ENCODE assay signal across 8 cellular contexts in the genomic region with DNA sequence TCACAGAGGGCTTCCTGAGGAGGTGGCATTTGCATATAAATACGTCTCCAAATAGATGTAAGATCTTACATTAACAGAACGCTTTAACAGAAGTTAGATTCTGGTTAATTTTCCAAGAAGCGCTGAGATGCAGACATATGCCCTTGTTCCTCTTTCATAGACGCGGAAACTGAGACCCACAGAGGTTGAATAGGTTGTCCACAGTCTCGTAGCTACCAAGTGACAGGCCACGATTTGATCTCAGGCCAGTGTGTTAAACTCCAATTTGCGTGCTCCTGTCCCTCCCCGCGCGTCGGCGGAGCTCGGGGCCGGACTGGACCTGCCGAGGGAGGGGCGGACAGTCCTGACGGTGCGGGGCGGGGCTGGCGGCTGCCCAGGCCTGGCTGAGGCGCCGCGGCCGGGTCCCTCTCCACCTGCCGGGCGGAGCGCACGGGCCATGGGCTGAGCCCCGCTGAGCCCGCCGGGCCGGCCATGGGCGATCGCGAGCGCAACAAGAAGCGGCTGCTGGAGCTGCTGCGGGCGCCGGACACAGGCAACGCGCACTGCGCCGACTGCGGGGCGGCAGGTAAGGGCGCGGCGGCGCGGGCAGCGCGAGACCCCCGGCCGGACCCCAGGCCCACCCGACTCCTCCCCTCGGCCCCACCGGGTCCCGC. TPM values are rescaled to one million over a fixed set of nuclear protein-coding genes. Genes with fewer than 3 reads are reported as not detected.
DNase-seq lines count a peak whose midpoint lies in the region; ATAC-seq and TF ChIP-seq lines count a peak whose summit lies in the region.

A gene with protein sequence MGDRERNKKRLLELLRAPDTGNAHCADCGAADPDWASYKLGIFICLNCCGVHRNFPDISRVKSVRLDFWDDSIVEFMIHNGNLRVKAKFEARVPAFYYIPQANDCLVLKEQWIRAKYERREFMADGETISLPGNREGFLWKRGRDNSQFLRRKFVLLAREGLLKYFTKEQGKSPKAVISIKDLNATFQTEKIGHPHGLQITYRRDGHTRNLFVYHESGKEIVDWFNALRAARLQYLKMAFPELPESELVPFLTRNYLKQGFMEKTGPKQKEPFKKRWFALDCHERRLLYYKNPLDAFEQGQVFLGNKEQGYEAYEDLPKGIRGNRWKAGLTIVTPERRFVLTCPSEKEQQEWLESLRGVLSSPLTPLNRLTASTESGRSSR (plus strand): TSS at position 402 of the 653 bp plus-strand sequence. CDS start 70 bp downstream, at position 472.

- H3K4me1 ChIP-seq in IMR-90 (ENCODE audit: control insufficient read depth, insufficient read depth, low read length): peaks cover 5% of the 10 kb centered on the region

- TF ChIP-seq POLR2A in IMR-90 (IDR thresholded peaks at IDR 0.05; ENCODE audit: low read depth, low read length): no peak

- dilution Hi-C loops in IMR-90 (cut with HindIII; ENCODE audit: low sequenced_read_pairs, unreplicated experiment): no loop called here

- WGBS in IMR-90 (ENCODE audit: extremely low coverage in 2 of 2, insufficient read length in 1 of 2), 2 experiments: 19% methylated on average over 17 of the region's 60 CpGs; no CpG with 5 or more reads in 1 of the 2 experiments

- CTCF ChIA-PET in IMR-90 (lab: Yijun Ruan, JAX): no interaction called here

- H2BK20ac ChIP-seq in IMR-90 (ENCODE audit: low read depth, low read length): peak within 1 kb of the TSS; percentile 85; the same call in 1 of the 2 replicates

- H3K4me3 ChIP-seq in IMR-90 (ENCODE audit: insufficient read depth, low read depth, low read length): peak within 1 kb of the TSS; percentile 1; the same call in 1 of the 2 replicates

- no peaks in the 10 kb centered on the region for H3K9me3 ChIP-seq in IMR-90 (ENCODE audit: control insufficient read depth, insufficient read depth, low read length)

- in situ Hi-C loops in IMR-90 (cut with MboI; ENCODE audit: low sequenced_read_pairs): no loop called here

- ATAC-seq in IMR-90 (ENCODE audit: low read depth) (peak; percentile 58), GM21390 (IDR thresholded peaks at IDR 0.05; ENCODE audit: unreplicated experiment) (no peak), GM21529 (IDR thresholded peaks at IDR 0.05; ENCODE audit: unreplicated experiment) (no peak)

- no peak within 1 kb of the TSS for H3K9ac ChIP-seq in IMR-90 (ENCODE audit: low read depth, low read length)

- H2BK5ac ChIP-seq in IMR-90 (ENCODE audit: low read depth, low read length, poor library complexity, severe bottlenecking): peak within 1 kb of the TSS; percentile 83

- no peaks in the 10 kb centered on the region for H3K9me3 Mint-ChIP-seq in activated T-helper 1 cell treated with anti-CD3 and anti-CD28 coated beads, Interleukin-12 subunit alpha, Interleukin-12 subunit beta, Interleukin-2, Interleukin-4 antibody, amounts not matched to agents 30 ng/mL and 10 ng/mL and 1 ng/mL, durations not matched to agents 14 hours and 24 hours and 36 hours
- H3K9me3 Mint-ChIP-seq in osteocyte (ENCODE audit: unreplicated experiment): no peaks in the 10 kb centered on the region

- peaks cover 6% of the 10 kb centered on the region for H3K9me1 ChIP-seq in IMR-90 (ENCODE audit: insufficient read depth, low read length)

- peaks cover 2% of the 10 kb centered on the region for H3K36me3 Mint-ChIP-seq in activated T-helper 1 cell treated with anti-CD3 and anti-CD28 coated beads, Interleukin-12 subunit alpha, Interleukin-12 subunit beta, Interleukin-2, Interleukin-4 antibody, amounts not matched to agents 30 ng/mL and 10 ng/mL and 1 ng/mL, durations not matched to agents 14 hours and 24 hours and 36 hours (ENCODE audit: low read depth)
- peaks cover 1% of the 10 kb centered on the region for H3K36me3 Mint-ChIP-seq in osteocyte (ENCODE audit: unreplicated experiment)

- H3K27ac Mint-ChIP-seq in activated T-helper 1 cell treated with anti-CD3 and anti-CD28 coated beads, Interleukin-12 subunit alpha, Interleukin-12 subunit beta, Interleukin-2, Interleukin-4 antibody, amounts not matched to agents 30 ng/mL and 10 ng/mL and 1 ng/mL, durations not matched to agents 14 hours and 24 hours and 36 hours: no peak within 1 kb of the TSS
- H3K27ac Mint-ChIP-seq in osteocyte (ENCODE audit: unreplicated experiment): no peak within 1 kb of the TSS

- 0 out of 2 replicates have a peak within 1 kb of the TSS, but pooled peaks have one; percentile 62 for H3K14ac ChIP-seq in IMR-90 (replicated peaks; ENCODE audit: low read depth, low read length)

- H3K27ac ChIP-seq in IMR-90 (ENCODE audit: insufficient read depth, low read length): no peak within 1 kb of the TSS

- no peak within 1 kb of the TSS for H3K18ac ChIP-seq in IMR-90 (ENCODE audit: low read depth, low read length)

- no peak within 1 kb of the TSS for H3K56ac ChIP-seq in IMR-90 (ENCODE audit: extremely low read depth, insufficient read depth, low read length)

- peaks cover 13% of the 10 kb centered on the region for H3K27me3 ChIP-seq in IMR-90 (ENCODE audit: control insufficient read depth, insufficient read depth, low read length)

- peak within 1 kb of the TSS; percentile 83 for H3K4ac ChIP-seq in IMR-90 (ENCODE audit: low read depth, low read length)

- H3K79me1 ChIP-seq in IMR-90 (ENCODE audit: low read depth in 1 of 2, low read length in 2 of 2): 0 out of 4 replicates have a peak, but pooled peaks cover 0 to 5% of the 10 kb centered on the region in 2 experiments

- H4K8ac ChIP-seq in IMR-90 (ENCODE audit: low read depth in 2 of 2, low read length in 2 of 2): peak within 1 kb of the TSS; percentile 40 to 88; a peak in 2 of 4 replicates

- H3K27me3 Mint-ChIP-seq in activated T-helper 1 cell treated with anti-CD3 and anti-CD28 coated beads, Interleukin-12 subunit alpha, Interleukin-12 subunit beta, Interleukin-2, Interleukin-4 antibody, amounts not matched to agents 30 ng/mL and 10 ng/mL and 1 ng/mL, durations not matched to agents 14 hours and 24 hours and 36 hours (ENCODE audit: insufficient read depth): peaks cover 51% of the 10 kb centered on the region
- H3K27me3 Mint-ChIP-seq in osteocyte (ENCODE audit: unreplicated experiment): peaks cover 50% of the 10 kb centered on the region

- peak within 1 kb of the TSS; percentile 85; the same call in 1 of the 2 replicates for H2AK5ac ChIP-seq in IMR-90 (ENCODE audit: low read depth, low read length)

- H2BK120ac ChIP-seq in IMR-90 (ENCODE audit: low read depth, low read length): peak within 1 kb of the TSS; percentile 87

- no peaks in the 10 kb centered on the region for H3K36me3 ChIP-seq in IMR-90 (ENCODE audit: control insufficient read depth, insufficient read depth, low read length)

- BruUV-seq in IMR-90 (replicated peaks; lab: Mats Ljungman, UMichigan): no TSS peak

- H3K4me3 Mint-ChIP-seq in activated T-helper 1 cell treated with anti-CD3 and anti-CD28 coated beads, Interleukin-12 subunit alpha, Interleukin-12 subunit beta, Interleukin-2, Interleukin-4 antibody, amounts not matched to agents 30 ng/mL and 10 ng/mL and 1 ng/mL, durations not matched to agents 14 hours and 24 hours and 36 hours: peak within 1 kb of the TSS; percentile 60
- H3K4me3 Mint-ChIP-seq in osteocyte (ENCODE audit: unreplicated experiment): peak within 1 kb of the TSS; percentile 72

- peak within 1 kb of the TSS; percentile 65 for H3K4me2 ChIP-seq in IMR-90 (ENCODE audit: low read depth, low read length)

- intact Hi-C loops in IMR-90 (cut with micrococcal nuclease): no loop called here
- intact Hi-C loops in activated T-helper 1 cell treated with anti-CD3 and anti-CD28 coated beads, Interleukin-12 subunit alpha, Interleukin-12 subunit beta, Interleukin-2, Interleukin-4 antibody, amounts not matched to agents 30 ng/mL and 10 ng/mL and 1 ng/mL, durations not matched to agents 14 hours and 24 hours and 36 hours (cut with micrococcal nuclease): no loop called here
- intact Hi-C loops in cardiac septum (cut with DNase I): no loop called here

- peak within 1 kb of the TSS; percentile 73; the same call in 1 of the 3 replicates for H2BK15ac ChIP-seq in IMR-90 (ENCODE audit: low read depth, low read length)

- no peak for TF ChIP-seq CTCF in IMR-90 (conservative IDR thresholded peaks at IDR 0.05; ENCODE audit: low read depth, low read length)
- TF ChIP-seq CTCF in osteocyte (IDR thresholded peaks at IDR 0.05): no peak

- H2AK9ac ChIP-seq in IMR-90 (replicated peaks; ENCODE audit: low read depth, low read length, poor library complexity): peak within 1 kb of the TSS; percentile 58

- TF ChIP-seq RAD21 in IMR-90 (IDR thresholded peaks at IDR 0.05; ENCODE audit: low read length): no peak

- DNase-seq in DMS53 (lab: John Stamatoyannopoulos, UW) (peak; percentile 65), IMR-90 (no peak), cardiac septum (ENCODE audit: low spot score) (peak; percentile 82), osteocyte (ENCODE audit: extremely low spot score, unreplicated experiment) (no peak), SHP77 treated with DMSO at 0.1 percent for 48 hours (lab: John Stamatoyannopoulos, UW) (no peak)
- no peak for DNase-seq in activated T-helper 1 cell treated with anti-CD3 and anti-CD28 coated beads, Interleukin-12 subunit alpha, Interleukin-12 subunit beta, Interleukin-2, Interleukin-4 antibody, amounts not matched to agents 30 ng/mL and 10 ng/mL and 1 ng/mL, durations not matched to agents 14 hours and 24 hours and 36 hours (ENCODE audit: low spot score)

- H4K91ac ChIP-seq in IMR-90 (ENCODE audit: insufficient read depth, low read depth, low read length): 0 out of 2 replicates have a peak within 1 kb of the TSS, but pooled peaks have one; percentile 91

- peak within 1 kb of the TSS; percentile 60 for H3K23ac ChIP-seq in IMR-90 (ENCODE audit: low read depth, low read length)

- no peaks in the 10 kb centered on the region for H4K20me1 ChIP-seq in IMR-90 (ENCODE audit: insufficient read depth, low read length)

- H2AFZ ChIP-seq in IMR-90 (replicated peaks; ENCODE audit: low read length, poor library complexity): peak within 1 kb of the TSS; percentile 95

- no peak within 1 kb of the TSS for H4K5ac ChIP-seq in IMR-90 (ENCODE audit: low read depth, low read length)

- peaks cover 12% of the 10 kb centered on the region for H3K4me1 Mint-ChIP-seq in activated T-helper 1 cell treated with anti-CD3 and anti-CD28 coated beads, Interleukin-12 subunit alpha, Interleukin-12 subunit beta, Interleukin-2, Interleukin-4 antibody, amounts not matched to agents 30 ng/mL and 10 ng/mL and 1 ng/mL, durations not matched to agents 14 hours and 24 hours and 36 hours (ENCODE audit: low read depth)
- H3K4me1 Mint-ChIP-seq in osteocyte (ENCODE audit: unreplicated experiment): peaks cover 20% of the 10 kb centered on the region

- POLR2A ChIA-PET in IMR-90 (lab: Charles Lee; ENCODE audit: unreplicated experiment): no interaction called here

TF ChIP-seq in IMR-90, 13 proteins besides CTCF, POLR2A, EP300 and RAD21 (continues in another document):
- TF ChIP-seq MXI1 (IDR thresholded peaks at IDR 0.05; ENCODE audit: borderline replicate concordance, low read depth, low read length): no peak

RNA-seq across cellular contexts. Expression of the gene that starts here (rescaled TPM):
- total RNA-seq in IMR-90 (2012; rRNA removed) (0.90 and 1.1 TPM in 2 replicates), cardiac septum (6.8 TPM), osteocyte (0.31 and 0.62 TPM in 2 replicates)
- 0.90 and 1.2 TPM in 2 replicates for polyA plus RNA-seq in IMR-90 (2012; rRNA removed)
- 0.79 and 6.5 TPM in 2 replicates for polyA plus RNA-seq in IMR-90 (2012; cell fraction: cytosol; rRNA removed)
- polyA plus RNA-seq in IMR-90 (2012; cell fraction: nucleus; rRNA removed; ENCODE audit: low replicate concordance): 1.6 and 1.9 TPM in 2 replicates
- 0.75 and 1.1 TPM in 2 replicates for total RNA-seq in activated T-helper 1 cell treated with anti-CD3 and anti-CD28 coated beads, Interleukin-12 subunit alpha, Interleukin-12 subunit beta, Interleukin-2, Interleukin-4 antibody, amounts not matched to agents 30 ng/mL and 10 ng/mL and 1 ng/mL, durations not matched to agents 14 hours and 24 hours and 36 hours

Comparison
In these comparisons a context has a peak if more than half of its experiments do, and no peak if none do; other contexts are left out.
1. DNase-seq: peak in DMS53 (single experiment) and cardiac septum (single experiment); none in IMR-90 (single experiment), activated T-helper 1 cell treated with anti-CD3 and anti-CD28 coated beads, Interleukin-12 subunit alpha, Interleukin-12 subunit beta, Interleukin-2, Interleukin-4 antibody, amounts not matched to agents 30 ng/mL and 10 ng/mL and 1 ng/mL, durations not matched to agents 14 hours and 24 hours and 36 hours (single experiment), osteocyte (single experiment) and SHP77 treated with DMSO at 0.1 percent for 48 hours (single experiment).